Comparison of ENCODE assay signal across 28 cellular contexts in the genomic region with DNA sequence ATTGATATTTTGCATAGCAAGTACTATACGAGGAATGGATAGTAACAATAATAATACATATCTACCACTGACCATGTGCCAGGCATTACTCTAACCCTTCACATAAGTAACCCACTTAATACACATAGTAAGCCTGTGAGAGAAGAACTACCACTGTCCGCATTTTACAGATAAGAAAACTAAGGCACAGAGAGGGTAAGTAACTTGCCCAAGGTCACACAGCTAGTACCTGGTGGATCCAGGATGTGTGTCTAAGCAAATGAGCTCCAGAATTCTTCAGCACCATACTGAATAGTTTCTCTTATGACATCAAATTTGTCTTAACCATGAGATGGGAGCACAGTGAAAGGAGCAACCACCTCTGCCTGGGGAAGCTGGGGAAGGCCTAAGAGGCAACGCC. TPM values are rescaled to one million over a fixed set of nuclear protein-coding genes. Genes with fewer than 3 reads are reported as not detected.
DNase-seq lines count a peak whose midpoint lies in the region; ATAC-seq, FAIRE-seq and TF ChIP-seq lines count a peak whose summit lies in the region.
"Had no signal": no experiment of that assay in that cellular context is flagged by ENCODE, and none has a peak within 500 bp of the region (broad histone marks: within the 10 kb centered on the region; RNA-seq: fewer than 3 reads in every experiment).

No MANE protein-coding gene starts in this region.

- H3K4me3 Mint-ChIP-seq in T-helper 17 cell, result no peak overlapping the region
- H3K4me3 Mint-ChIP-seq: CD14-positive monocyte; CD4-positive, alpha-beta memory T cell; CD4-positive, CD25-positive, alpha-beta regulatory T cell; CD8-positive, alpha-beta memory T cell had no signal

- TF ChIP-seq EP300 in HepG2 (IDR thresholded peaks at IDR 0.05; ENCODE audit: low read depth in 2 of 2, low read length in 2 of 2) (no peak), HepG2 (CRISPR knock-in tag; IDR thresholded peaks at IDR 0.05; ENCODE audit: borderline replicate concordance) (no peak), K562 (IDR thresholded peaks at IDR 0.05; ENCODE audit: low read length) (no peak)

- H3K4me1 ChIP-seq in HepG2 (ENCODE audit: insufficient read depth, low read length), result no peaks in the 10 kb centered on the region
- no peaks in the 10 kb centered on the region for H3K4me1 ChIP-seq in right lobe of liver
- H3K4me1 ChIP-seq in K562 (replicated peaks in 1 of 2; ENCODE audit: control insufficient read depth in 2 of 2, insufficient read depth in 2 of 2, low read length in 2 of 2), result no peaks in the 10 kb centered on the region
- H3K4me1 ChIP-seq: BE2C had no signal

- H3K4me2 ChIP-seq in HepG2 (ENCODE audit: low read depth, low read length), result no peak overlapping the region
- H3K4me2 ChIP-seq in K562 (ENCODE audit: insufficient read depth, low read length), result no peak overlapping the region
- H3K4me2 ChIP-seq: BLaER1 had no signal

- H3K79me2 ChIP-seq in HepG2 (ENCODE audit: insufficient read depth, low read length) (no peaks in the 10 kb centered on the region), K562 (ENCODE audit: control insufficient read depth, insufficient read depth, low read length) (no peaks in the 10 kb centered on the region)

- H3K4me3 ChIP-seq in HepG2 (replicated peaks in 1 of 3; ENCODE audit: insufficient read depth in 1 of 3, low read depth in 2 of 3, low read length in 3 of 3), result no peak overlapping the region
- no peak overlapping the region for H3K4me3 ChIP-seq in right lobe of liver
- H3K4me3 ChIP-seq in K562, result no peak overlapping the region
- H3K4me3 ChIP-seq: BLaER1, GM12878 had no signal

- H4K20me1 ChIP-seq in HepG2 (ENCODE audit: insufficient read depth, low read length) (no peaks in the 10 kb centered on the region), K562 (replicated peaks; ENCODE audit: control insufficient read depth, insufficient read depth, low read length) (no peaks in the 10 kb centered on the region)
- H4K20me1 ChIP-seq: BLaER1 had no signal

- POLR2A ChIA-PET in HepG2 (lab: Yijun Ruan, JAX), result no interaction called here
- POLR2A ChIA-PET in K562 (lab: Yijun Ruan, JAX), result no interaction called here

- H3K27ac ChIP-seq in HepG2 (ENCODE audit: extremely low read length, insufficient read depth, low read length), result no peak overlapping the region
- no peak overlapping the region for H3K27ac ChIP-seq in right lobe of liver
- no peak overlapping the region for H3K27ac ChIP-seq in K562 (ENCODE audit: extremely low read depth, low read depth, low read length)
- H3K27ac ChIP-seq: 22Rv1, BLaER1 had no signal

- ATAC-seq in HepG2, result no peak
- no peak for ATAC-seq in right lobe of liver
- no peak for ATAC-seq in K562
- no peak for ATAC-seq in stimulated activated naive CD8-positive, alpha-beta T cell treated with anti-CD3 and anti-CD28 coated beads, Interleukin-15, Interleukin-2, amounts not matched to agents 100 U/mL and 50 U/mL, for 24 hours
- no peak for ATAC-seq in T-helper 17 cell
- ATAC-seq: GM12878 had no signal

- no peak for FAIRE-seq in HepG2 (lab: Jason Lieb, UNC)
- FAIRE-seq in K562 (lab: Jason Lieb, UNC), result no peak
- FAIRE-seq: GM12878, GM12892, GM18507 had no signal

- no peaks in the 10 kb centered on the region for H3K9me3 ChIP-seq in HepG2 (ENCODE audit: low read length)
- no peaks in the 10 kb centered on the region for H3K9me3 ChIP-seq in right lobe of liver
- H3K9me3 ChIP-seq in K562 (replicated peaks; ENCODE audit: control insufficient read depth, insufficient read depth, low read depth, low read length), result no peaks in the 10 kb centered on the region
- no peaks in the 10 kb centered on the region for H3K9me3 ChIP-seq in T-helper 17 cell (ENCODE audit: control insufficient read depth, low read length, poor library complexity, severe bottlenecking)
- H3K9me3 ChIP-seq: BE2C, BLaER1 had no signal

- TF ChIP-seq CTCF in HepG2 (CRISPR knock-in tag; IDR thresholded peaks at IDR 0.05) (no peak), right lobe of liver (IDR thresholded peaks at IDR 0.05) (no peak), K562 (IDR thresholded peaks at IDR 0.05 in 2 of 3, conservative IDR thresholded peaks at IDR 0.05 in 1 of 3; ENCODE audit: insufficient read depth in 2 of 3, low read depth in 1 of 3, low read length in 3 of 3) (no peak)

- H3K27me3 ChIP-seq in HepG2 (ENCODE audit: control insufficient read depth in 1 of 2, insufficient read depth in 2 of 2, low read length in 2 of 2) (peaks cover 3 to 48% of the 10 kb centered on the region in 2 experiments; a peak in 4 of 5 replicates), right lobe of liver (no peaks in the 10 kb centered on the region), K562 (ENCODE audit: control insufficient read depth in 2 of 2, insufficient read depth in 2 of 2, low read length in 2 of 2) (peaks cover 5 to 34% of the 10 kb centered on the region in 2 experiments; a peak in 3 of 5 replicates)
- H3K27me3 ChIP-seq: BE2C, BLaER1 had no signal

- peaks cover 77% of the 10 kb centered on the region for H3K27me3 Mint-ChIP-seq in T-helper 17 cell

- no peaks in the 10 kb centered on the region for H3K36me3 ChIP-seq in HepG2 (replicated peaks in 1 of 2; ENCODE audit: control insufficient read depth in 1 of 2, insufficient read depth in 2 of 2, low read length in 2 of 2)
- H3K36me3 ChIP-seq in right lobe of liver, result no peaks in the 10 kb centered on the region
- no peaks in the 10 kb centered on the region for H3K36me3 ChIP-seq in K562 (ENCODE audit: control insufficient read depth, insufficient read depth, low read length)
- H3K36me3 ChIP-seq: BE2C, BLaER1 had no signal

- BruUV-seq in HepG2 (replicated peaks; lab: Mats Ljungman, UMichigan) (no TSS peak), K562 (replicated peaks; lab: Mats Ljungman, UMichigan) (no TSS peak)

- DNase-seq in HepG2 (ENCODE audit: low spot score), result no peak
- DNase-seq in right lobe of liver, result no peak
- DNase-seq in K562 (ENCODE audit: extremely low read depth in 1 of 4, low spot score in 3 of 4), result no peak
- no peak for DNase-seq in stimulated activated naive CD8-positive, alpha-beta T cell treated with anti-CD3 and anti-CD28 coated beads, Interleukin-15, Interleukin-2, amounts not matched to agents 100 U/mL and 50 U/mL, for 24 hours
- DNase-seq in T-helper 17 cell, result no peak
- DNase-seq: ACHN; BE2C; C1 segment of cervical spinal cord; CD4-positive, alpha-beta memory T cell; CD4-positive, CD25-positive, alpha-beta regulatory T cell; CD8-positive, alpha-beta memory T cell; COR-L47; DMS 273 treated with DMSO at 0.1 percent for 48 hours; DMS153; DMS53; DMS79; DND-41; EL; GDM1 had no signal

- no peak overlapping the region for H3K27ac Mint-ChIP-seq in T-helper 17 cell
- H3K27ac Mint-ChIP-seq: CD4-positive, alpha-beta memory T cell; CD4-positive, CD25-positive, alpha-beta regulatory T cell had no signal

- no peak overlapping the region for H3K9ac ChIP-seq in HepG2 (ENCODE audit: insufficient read depth, low read depth, low read length)
- H3K9ac ChIP-seq in K562 (ENCODE audit: insufficient read depth in 1 of 2, low read depth in 2 of 2, low read length in 2 of 2), result no peak overlapping the region
- H3K9ac ChIP-seq: BLaER1 had no signal

- TF ChIP-seq POLR2A in HepG2 (IDR thresholded peaks at IDR 0.05; ENCODE audit: insufficient read depth in 1 of 2, low read depth in 2 of 2, low read length in 2 of 2) (no peak), right lobe of liver (IDR thresholded peaks at IDR 0.05) (no peak), K562 (conservative IDR thresholded peaks at IDR 0.05) (no peak)

- in situ Hi-C loops in HepG2 (cut with HindIII; ENCODE audit: extremely low pct_ligation_motif_present, low pct_unique_long_range_greater_than_20kb) (no loop called here), K562 (cut with MboI) (no loop called here)

- intact Hi-C loops in HepG2 (cut with micrococcal nuclease; ENCODE audit: unreplicated experiment), result no loop called here
- intact Hi-C loops in right lobe of liver (cut with DNase I), result no loop called here
- intact Hi-C loops in K562 (cut with micrococcal nuclease), result no loop called here

- H3K4me1 Mint-ChIP-seq in T-helper 17 cell, result no peaks in the 10 kb centered on the region
- H3K4me1 Mint-ChIP-seq: CD14-positive monocyte; CD4-positive, alpha-beta memory T cell; CD4-positive, CD25-positive, alpha-beta regulatory T cell; CD8-positive, alpha-beta memory T cell had no signal

- CTCF ChIA-PET in HepG2 (lab: Yijun Ruan, JAX; ENCODE audit: low intra/inter-chr PET ratio, low total read pairs), result no interaction called here
- CTCF ChIA-PET in K562 (lab: Yijun Ruan, JAX; ENCODE audit: low intra/inter-chr PET ratio), result no interaction called here

- TF ChIP-seq RAD21 in HepG2 (CRISPR knock-in tag; IDR thresholded peaks at IDR 0.05), result no peak
- no peak for TF ChIP-seq RAD21 in K562 (CRISPR knock-in tag; conservative IDR thresholded peaks at IDR 0.05 in 1 of 2, IDR thresholded peaks at IDR 0.05 in 1 of 2)

- no peak overlapping the region for H2AFZ ChIP-seq in HepG2 (ENCODE audit: low read length)
- no peak overlapping the region for H2AFZ ChIP-seq in K562 (ENCODE audit: low read depth, low read length)

- WGBS in HepG2 (ENCODE audit: low lambda C conversion rate), result 5% methylated on average over 3 of the region's 3 CpGs
- 50% methylated on average over 2 of the region's 3 CpGs for WGBS in right lobe of liver (ENCODE audit: insufficient coverage, low coverage, low lambda C conversion rate, missing lambda C conversion rate)
- WGBS in K562 (ENCODE audit: insufficient coverage, low coverage, missing lambda C conversion rate), result 11% methylated on average over 3 of the region's 3 CpGs

- H3K36me3 Mint-ChIP-seq in T-helper 17 cell (ENCODE audit: low read depth), result peaks cover 3% of the 10 kb centered on the region
- H3K36me3 Mint-ChIP-seq: CD14-positive monocyte; CD4-positive, alpha-beta memory T cell; CD4-positive, CD25-positive, alpha-beta regulatory T cell; CD8-positive, alpha-beta memory T cell had no signal

- H3K9me1 ChIP-seq in K562 (ENCODE audit: control insufficient read depth, insufficient read depth, low read length), result no peaks in the 10 kb centered on the region

RNA-seq across cellular contexts. Expression of gene CRTAC1, which starts 10.2 kb away (rescaled TPM):
- not detected in 2 replicates for total RNA-seq in HepG2 (2016; rRNA removed; fragmentation: Illumina TruSeq; extraction: Trizol)
- total RNA-seq in HepG2 (2016; cell fraction: cytosol; rRNA removed; fragmentation: Illumina TruSeq; extraction: Trizol; ENCODE audit: low read depth), result not detected in 2 replicates
- not detected in 2 replicates for total RNA-seq in HepG2 (2016; cell fraction: insoluble cytoplasmic fraction; rRNA removed; fragmentation: Illumina TruSeq; extraction: Trizol)
- not detected in 2 replicates for total RNA-seq in HepG2 (2016; cell fraction: membrane; rRNA removed; fragmentation: Illumina TruSeq; extraction: Trizol)
- total RNA-seq in HepG2 (2016; cell fraction: nucleus; rRNA removed; fragmentation: Illumina TruSeq; extraction: Trizol), result not detected in 2 replicates
- polyA plus RNA-seq in HepG2 (2011; rRNA removed), result not detected in 2 replicates
- not detected in 2 replicates for polyA plus RNA-seq in HepG2 (2011; cell fraction: cytosol; rRNA removed)
- 0.09 TPM in 1 of 2 replicates, not detected in the other for polyA plus RNA-seq in HepG2 (2011; cell fraction: nucleus; rRNA removed)
- polyA plus RNA-seq in HepG2 (2012), result not detected in 2 replicates
- polyA plus RNA-seq in HepG2 (2016; cell fraction: cytosol; fragmentation: Illumina TruSeq; extraction: Trizol; ENCODE audit: low read depth), result not detected in 2 replicates
- not detected in 2 replicates for polyA plus RNA-seq in HepG2 (2016; cell fraction: insoluble cytoplasmic fraction; fragmentation: Illumina TruSeq; extraction: Trizol; ENCODE audit: low read depth)
- not detected in 2 replicates for polyA plus RNA-seq in HepG2 (2016; cell fraction: membrane; fragmentation: Illumina TruSeq; extraction: Trizol; ENCODE audit: low read depth)
- polyA plus RNA-seq in HepG2 (2016; cell fraction: nucleus; fragmentation: Illumina TruSeq; extraction: Trizol; ENCODE audit: insufficient read depth, low read depth), result not detected in 2 replicates
- not detected in 2 replicates for polyA minus RNA-seq in HepG2 (2011; rRNA and poly(A)+ RNA removed; ENCODE audit: low replicate concordance)
- polyA minus RNA-seq in HepG2 (2011; cell fraction: cytosol; rRNA and poly(A)+ RNA removed), result not detected in 2 replicates
- not detected in 2 replicates for polyA minus RNA-seq in HepG2 (2011; cell fraction: nucleus; rRNA and poly(A)+ RNA removed)
- total RNA-seq in right lobe of liver, result under 1 TPM in 1 of 6 experiments, not detected in 5; 0.20 TPM
- not detected in 2 replicates for total RNA-seq in K562 (2011; cell fraction: chromatin; rRNA removed; ENCODE audit: low replicate concordance)
- not detected in 2 replicates for total RNA-seq in K562 (2011; cell fraction: nucleolus; rRNA removed)
- not detected in 2 replicates for total RNA-seq in K562 (2011; cell fraction: nucleoplasm; rRNA removed)
- total RNA-seq in K562 (2014; rRNA removed), result not detected in 2 replicates
- total RNA-seq in K562 (2014; rRNA removed; fragmentation: Illumina TruSeq; extraction: Trizol), result not detected in 2 replicates
- total RNA-seq in K562 (2015; rRNA removed; fragmentation: Illumina TruSeq; extraction: Trizol), result not detected in 2 replicates
- total RNA-seq in K562 (2021), result 0.09 TPM in 1 of 2 replicates, not detected in the other
- polyA plus RNA-seq in K562 (2011; rRNA removed), result not detected in 2 replicates
- not detected in 2 replicates for polyA plus RNA-seq in K562 (2011; cell fraction: cytosol; rRNA removed)
- polyA plus RNA-seq in K562 (2011; cell fraction: nucleus; rRNA removed), result 0.06 TPM in 1 of 2 replicates, not detected in the other
- polyA plus RNA-seq in K562 (2012), result 0.07 TPM in 1 of 2 replicates, not detected in the other
- polyA plus RNA-seq in K562 (2014; fragmentation: Illumina TruSeq; extraction: Trizol), result not detected in 2 replicates
- not detected for polyA plus RNA-seq in K562 (2014; fragmentation: Nextera tagmentation; extraction: Ambion mirVana)
- not detected in 2 replicates for polyA plus RNA-seq in K562 (2014; rRNA removed)
- polyA minus RNA-seq in K562 (2011; rRNA and poly(A)+ RNA removed), result not detected in 2 replicates
- polyA minus RNA-seq in K562 (2011; cell fraction: cytosol; rRNA and poly(A)+ RNA removed), result not detected in 2 replicates
- polyA minus RNA-seq in K562 (2011; cell fraction: nucleus; rRNA and poly(A)+ RNA removed), result not detected in 2 replicates
- total RNA-seq in T-helper 17 cell, result not detected
- total RNA-seq: A172; A673; CD4-positive, alpha-beta memory T cell; CD4-positive, CD25-positive, alpha-beta regulatory T cell; CD8-positive, alpha-beta memory T cell had no signal
- polyA plus RNA-seq: AG04450; CD14-positive monocyte; CD4-positive, alpha-beta memory T cell; CD4-positive, CD25-positive, alpha-beta regulatory T cell; CD8-positive, alpha-beta memory T cell; GM12878 had no signal

Comparison
In these comparisons a context has a peak if more than half of its experiments do, and no peak if none do; other contexts are left out.
1. Of the 241 proteins assayed by ChIP-seq in both HepG2 and K562: peak only in HepG2: none; only in K562: ZFP36; in both: none; in neither: 240.